Comparison of ENCODE assay signal across 1 cellular context in the genomic region with DNA sequence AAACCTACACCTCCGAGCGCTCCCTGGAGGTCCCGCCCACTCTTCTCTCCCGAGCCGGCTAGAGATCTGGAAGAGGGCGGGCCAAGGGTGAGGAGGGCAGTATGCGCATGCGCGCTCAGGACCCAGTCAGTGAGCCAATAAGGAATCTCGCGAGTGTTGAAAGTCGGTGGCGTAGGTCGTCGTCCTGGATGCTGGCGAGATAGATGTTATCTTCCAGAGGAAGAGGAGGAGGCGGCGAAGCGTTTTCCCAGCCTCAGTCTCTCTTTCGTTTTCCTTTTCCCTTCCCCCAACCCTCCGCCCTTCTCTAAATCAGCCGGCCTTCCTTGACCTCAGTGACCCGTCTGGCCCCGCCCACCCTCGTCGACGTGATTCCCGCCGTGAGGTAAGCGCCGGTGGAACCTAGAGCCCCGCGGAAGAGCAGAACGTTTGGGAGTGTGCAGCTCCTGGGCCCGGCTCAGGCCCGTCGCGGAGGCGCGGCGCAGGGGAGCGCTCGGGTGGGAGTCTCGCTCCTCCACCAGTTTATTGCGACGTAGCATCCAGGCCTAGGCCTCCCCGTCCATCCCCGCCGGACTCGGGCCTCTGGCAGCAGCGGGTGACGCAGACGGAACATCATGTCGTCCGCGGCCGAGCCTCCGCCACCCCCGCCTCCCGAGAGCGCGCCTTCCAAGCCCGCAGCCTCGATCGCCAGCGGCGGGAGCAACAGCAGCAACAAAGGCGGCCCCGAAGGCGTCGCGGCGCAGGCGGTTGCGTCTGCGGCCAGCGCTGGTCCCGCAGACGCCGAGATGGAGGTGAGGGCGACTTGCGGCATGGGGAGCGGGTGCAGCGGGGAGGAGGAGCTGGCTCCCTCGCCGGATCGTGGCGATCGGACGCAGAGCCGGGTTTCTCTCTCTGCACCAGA.
A peak's percentile ranks its signal among the peaks of the same experiment; 100 is the strongest.
TF ChIP-seq lines count a peak whose summit lies in the region.

A gene with protein sequence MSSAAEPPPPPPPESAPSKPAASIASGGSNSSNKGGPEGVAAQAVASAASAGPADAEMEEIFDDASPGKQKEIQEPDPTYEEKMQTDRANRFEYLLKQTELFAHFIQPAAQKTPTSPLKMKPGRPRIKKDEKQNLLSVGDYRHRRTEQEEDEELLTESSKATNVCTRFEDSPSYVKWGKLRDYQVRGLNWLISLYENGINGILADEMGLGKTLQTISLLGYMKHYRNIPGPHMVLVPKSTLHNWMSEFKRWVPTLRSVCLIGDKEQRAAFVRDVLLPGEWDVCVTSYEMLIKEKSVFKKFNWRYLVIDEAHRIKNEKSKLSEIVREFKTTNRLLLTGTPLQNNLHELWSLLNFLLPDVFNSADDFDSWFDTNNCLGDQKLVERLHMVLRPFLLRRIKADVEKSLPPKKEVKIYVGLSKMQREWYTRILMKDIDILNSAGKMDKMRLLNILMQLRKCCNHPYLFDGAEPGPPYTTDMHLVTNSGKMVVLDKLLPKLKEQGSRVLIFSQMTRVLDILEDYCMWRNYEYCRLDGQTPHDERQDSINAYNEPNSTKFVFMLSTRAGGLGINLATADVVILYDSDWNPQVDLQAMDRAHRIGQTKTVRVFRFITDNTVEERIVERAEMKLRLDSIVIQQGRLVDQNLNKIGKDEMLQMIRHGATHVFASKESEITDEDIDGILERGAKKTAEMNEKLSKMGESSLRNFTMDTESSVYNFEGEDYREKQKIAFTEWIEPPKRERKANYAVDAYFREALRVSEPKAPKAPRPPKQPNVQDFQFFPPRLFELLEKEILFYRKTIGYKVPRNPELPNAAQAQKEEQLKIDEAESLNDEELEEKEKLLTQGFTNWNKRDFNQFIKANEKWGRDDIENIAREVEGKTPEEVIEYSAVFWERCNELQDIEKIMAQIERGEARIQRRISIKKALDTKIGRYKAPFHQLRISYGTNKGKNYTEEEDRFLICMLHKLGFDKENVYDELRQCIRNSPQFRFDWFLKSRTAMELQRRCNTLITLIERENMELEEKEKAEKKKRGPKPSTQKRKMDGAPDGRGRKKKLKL (plus strand): TSS at position 389 of the 898 bp plus-strand sequence. CDS start 223 bp downstream, at position 612.

TF ChIP-seq in HepG2, 621 proteins besides CTCF, POLR2A, EP300 and RAD21 (continued from another document and continues in another):
- no peak for TF ChIP-seq ATF6 (CRISPR knock-in tag; conservative IDR thresholded peaks at IDR 0.05)
- TF ChIP-seq ZNF124 (CRISPR knock-in tag; IDR thresholded peaks at IDR 0.05) = no peak
- TF ChIP-seq DMAP1 (CRISPR knock-in tag; IDR thresholded peaks at IDR 0.05) = peak; percentile 73
- TF ChIP-seq ZNF138 (CRISPR knock-in tag; IDR thresholded peaks at IDR 0.05; ENCODE audit: low read depth) = no peak
- TF ChIP-seq ELF4 (CRISPR knock-in tag; IDR thresholded peaks at IDR 0.05; ENCODE audit: borderline replicate concordance) = no peak
- TF ChIP-seq FOXA1 (IDR thresholded peaks at IDR 0.05) = no peak
- TF ChIP-seq FOXA1 (CRISPR knock-in tag; IDR thresholded peaks at IDR 0.05) = peak; percentile 38; the same call in 1 of the 2 replicates
- TF ChIP-seq SSRP1 (CRISPR knock-in tag; IDR thresholded peaks at IDR 0.05) = no peak
- TF ChIP-seq ZNF160 (CRISPR knock-in tag; IDR thresholded peaks at IDR 0.05) = peak; percentile 78
- TF ChIP-seq ZNF777 (CRISPR knock-in tag; IDR thresholded peaks at IDR 0.05) = peak; percentile 99
- TF ChIP-seq BATF2 (CRISPR knock-in tag; IDR thresholded peaks at IDR 0.05) = no peak
- TF ChIP-seq DPF2 (CRISPR knock-in tag; IDR thresholded peaks at IDR 0.05; ENCODE audit: borderline replicate concordance, low read depth) = no peak
- peak; percentile 85 for TF ChIP-seq YEATS2 (CRISPR knock-in tag; IDR thresholded peaks at IDR 0.05; ENCODE audit: borderline replicate concordance)
- no peak for TF ChIP-seq HBP1 (CRISPR knock-in tag; IDR thresholded peaks at IDR 0.05; ENCODE audit: low read depth)
- TF ChIP-seq PCBP2 (optimal IDR thresholded peaks at IDR 0.05; ENCODE audit: low read depth, low read length, poor library complexity, severe bottlenecking) = no peak
- TF ChIP-seq MXD4 (CRISPR knock-in tag; IDR thresholded peaks at IDR 0.05) = peak; percentile 46; the same call in 1 of the 2 replicates
- TF ChIP-seq, protein P1, sequence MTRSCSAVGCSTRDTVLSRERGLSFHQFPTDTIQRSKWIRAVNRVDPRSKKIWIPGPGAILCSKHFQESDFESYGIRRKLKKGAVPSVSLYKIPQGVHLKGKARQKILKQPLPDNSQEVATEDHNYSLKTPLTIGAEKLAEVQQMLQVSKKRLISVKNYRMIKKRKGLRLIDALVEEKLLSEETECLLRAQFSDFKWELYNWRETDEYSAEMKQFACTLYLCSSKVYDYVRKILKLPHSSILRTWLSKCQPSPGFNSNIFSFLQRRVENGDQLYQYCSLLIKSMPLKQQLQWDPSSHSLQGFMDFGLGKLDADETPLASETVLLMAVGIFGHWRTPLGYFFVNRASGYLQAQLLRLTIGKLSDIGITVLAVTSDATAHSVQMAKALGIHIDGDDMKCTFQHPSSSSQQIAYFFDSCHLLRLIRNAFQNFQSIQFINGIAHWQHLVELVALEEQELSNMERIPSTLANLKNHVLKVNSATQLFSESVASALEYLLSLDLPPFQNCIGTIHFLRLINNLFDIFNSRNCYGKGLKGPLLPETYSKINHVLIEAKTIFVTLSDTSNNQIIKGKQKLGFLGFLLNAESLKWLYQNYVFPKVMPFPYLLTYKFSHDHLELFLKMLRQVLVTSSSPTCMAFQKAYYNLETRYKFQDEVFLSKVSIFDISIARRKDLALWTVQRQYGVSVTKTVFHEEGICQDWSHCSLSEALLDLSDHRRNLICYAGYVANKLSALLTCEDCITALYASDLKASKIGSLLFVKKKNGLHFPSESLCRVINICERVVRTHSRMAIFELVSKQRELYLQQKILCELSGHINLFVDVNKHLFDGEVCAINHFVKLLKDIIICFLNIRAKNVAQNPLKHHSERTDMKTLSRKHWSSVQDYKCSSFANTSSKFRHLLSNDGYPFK (CRISPR knock-in tag; IDR thresholded peaks at IDR 0.05; ENCODE audit: borderline replicate concordance) = peak; percentile 78; the same call in 1 of the 2 replicates
- no peak for TF ChIP-seq FIP1L1 (IDR thresholded peaks at IDR 0.05; ENCODE audit: borderline replicate concordance, insufficient read depth, low read depth, low read length)
- no peak; the same call in 1 of the 2 replicates for TF ChIP-seq THAP7 (CRISPR knock-in tag; IDR thresholded peaks at IDR 0.05)
- TF ChIP-seq, protein P2, sequence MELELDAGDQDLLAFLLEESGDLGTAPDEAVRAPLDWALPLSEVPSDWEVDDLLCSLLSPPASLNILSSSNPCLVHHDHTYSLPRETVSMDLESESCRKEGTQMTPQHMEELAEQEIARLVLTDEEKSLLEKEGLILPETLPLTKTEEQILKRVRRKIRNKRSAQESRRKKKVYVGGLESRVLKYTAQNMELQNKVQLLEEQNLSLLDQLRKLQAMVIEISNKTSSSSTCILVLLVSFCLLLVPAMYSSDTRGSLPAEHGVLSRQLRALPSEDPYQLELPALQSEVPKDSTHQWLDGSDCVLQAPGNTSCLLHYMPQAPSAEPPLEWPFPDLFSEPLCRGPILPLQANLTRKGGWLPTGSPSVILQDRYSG (CRISPR knock-in tag; IDR thresholded peaks at IDR 0.05) = peak; percentile 56; the same call in 1 of the 2 replicates
- TF ChIP-seq YY1 (IDR thresholded peaks at IDR 0.05; ENCODE audit: insufficient read depth, insufficient replicate concordance, low read depth, low read length) = peak; percentile 64
- peak; percentile 37; the same call in 1 of the 2 replicates for TF ChIP-seq GATA4 (IDR thresholded peaks at IDR 0.05; ENCODE audit: borderline replicate concordance, low read depth)
- no peak for TF ChIP-seq ZBTB8A (CRISPR knock-in tag; IDR thresholded peaks at IDR 0.05; ENCODE audit: borderline replicate concordance, low read depth)
- TF ChIP-seq SP1 (IDR thresholded peaks at IDR 0.05) = no peak
- TF ChIP-seq SP1 (CRISPR knock-in tag; IDR thresholded peaks at IDR 0.05) = peak; percentile 23; the same call in 1 of the 2 replicates
- TF ChIP-seq ZMAT5 (CRISPR knock-in tag; IDR thresholded peaks at IDR 0.05; ENCODE audit: borderline replicate concordance, low read depth) = no peak
- TF ChIP-seq KLF11 (CRISPR knock-in tag; IDR thresholded peaks at IDR 0.05) = no peak
